ENCODE assay signal across 1 cellular context in genomic region chr16:22370038-22370541, GRCh38.
TF ChIP-seq lines count a peak whose summit lies in the region.

No MANE protein-coding gene starts in this region.

TF ChIP-seq in K562, 482 proteins besides CTCF, POLR2A, EP300 and RAD21 (continued from another document):
- TF ChIP-seq ZNF407 (IDR thresholded peaks at IDR 0.05; ENCODE audit: low read depth) (no peak), MAFF (IDR thresholded peaks at IDR 0.05; ENCODE audit: low read length) (peak; percentile 56), BACH1 (tag; IDR thresholded peaks at IDR 0.05) (peak; percentile 64; the same call in 1 of the 2 replicates), ZBTB2 (IDR thresholded peaks at IDR 0.05) (no peak), PRPF4 (IDR thresholded peaks at IDR 0.05; ENCODE audit: insufficient read depth, low read depth, low read length, poor library complexity, severe bottlenecking) (no peak), BHLHE40 (IDR thresholded peaks at IDR 0.05; ENCODE audit: low read length) (no peak), MYNN (IDR thresholded peaks at IDR 0.05) (no peak), MYNN (CRISPR knock-in tag; IDR thresholded peaks at IDR 0.05) (no peak), YY1 (IDR thresholded peaks at IDR 0.05; ENCODE audit: borderline replicate concordance in 1 of 3, control insufficient read depth in 1 of 3, extremely low read depth in 1 of 3, insufficient read depth in 3 of 3, insufficient read length in 1 of 3, insufficient replicate concordance in 2 of 3, low read depth in 1 of 3, low read length in 2 of 3) (no peak), ZNF316 (IDR thresholded peaks at IDR 0.05) (peak; percentile 84), ZNF174 (CRISPR knock-in tag; IDR thresholded peaks at IDR 0.05) (no peak), ZNF766 (CRISPR knock-in tag; conservative IDR thresholded peaks at IDR 0.05) (no peak), C11orf30 (IDR thresholded peaks at IDR 0.05; ENCODE audit: low read depth) (peak; percentile 73), NFE2 (IDR thresholded peaks at IDR 0.05; ENCODE audit: low read depth) (peak; percentile 80), FOXK2 (conservative IDR thresholded peaks at IDR 0.05 in 1 of 2, IDR thresholded peaks at IDR 0.05 in 1 of 2; ENCODE audit: low read depth in 2 of 2) (peak; percentile 22 to 52; a peak in 1 of 4 replicates), TFE3 (CRISPR knock-in tag; IDR thresholded peaks at IDR 0.05) (no peak), OTX1 (CRISPR knock-in tag; IDR thresholded peaks at IDR 0.05) (no peak), E2F3 (CRISPR knock-in tag; IDR thresholded peaks at IDR 0.05) (no peak), ILF3 (IDR thresholded peaks at IDR 0.05; ENCODE audit: borderline replicate concordance) (no peak), ZNF41 (CRISPR knock-in tag; conservative IDR thresholded peaks at IDR 0.05) (no peak), KAT7 (CRISPR knock-in tag; IDR thresholded peaks at IDR 0.05; ENCODE audit: borderline replicate concordance) (no peak), MAFG (tag; conservative IDR thresholded peaks at IDR 0.05) (peak; percentile 81), SNIP1 (IDR thresholded peaks at IDR 0.05; ENCODE audit: low read depth) (no peak), ARID4B (CRISPR knock-in tag; IDR thresholded peaks at IDR 0.05) (no peak), PCBP2 (IDR thresholded peaks at IDR 0.05; ENCODE audit: low read depth, low read length, poor library complexity, severe bottlenecking) (no peak)
